In the genomic region with DNA sequence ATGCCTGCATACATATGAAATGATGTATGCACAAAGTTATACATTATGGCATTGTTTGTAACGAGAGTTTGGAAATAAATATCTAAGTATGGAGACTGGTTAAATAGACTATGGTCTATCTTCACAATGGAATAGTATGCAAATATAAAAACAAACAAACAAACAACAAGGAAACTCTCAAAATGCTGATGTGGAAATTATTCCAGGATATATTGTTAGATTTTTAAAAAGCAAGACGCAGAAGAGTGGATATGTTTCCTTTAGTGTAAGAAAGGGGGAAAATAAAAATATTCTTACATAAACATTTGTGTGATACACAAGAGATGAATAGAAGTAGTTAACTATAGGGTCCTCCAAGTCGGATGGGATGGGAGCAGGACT, we compare ENCODE assay signal across 27 cellular contexts.
"Had no signal": no experiment of that assay in that cellular context is flagged by ENCODE, and none has a peak within 500 bp of the region (broad histone marks: within the 10 kb centered on the region; RNA-seq: fewer than 3 reads in every experiment).

No MANE protein-coding gene starts in this region.

- H3K4me3 ChIP-seq: neural progenitor cell, ovary, psoas muscle, right lobe of liver, sigmoid colon, suprapubic skin, testis, tibial artery, transverse colon, upper lobe of right lung, uterus had no signal

- H3K9me3 ChIP-seq: ovary, psoas muscle, right lobe of liver, sigmoid colon, suprapubic skin, testis, tibial artery, transverse colon, upper lobe of right lung, uterus had no signal

- H2AFZ ChIP-seq: neural progenitor cell, parathyroid adenoma had no signal

- H3K36me3 ChIP-seq: neural progenitor cell, ovary, right lobe of liver, sigmoid colon, suprapubic skin, tibial artery, transverse colon, upper lobe of right lung, uterus had no signal

- H3K27me3 ChIP-seq: neural progenitor cell, ovary, right lobe of liver, sigmoid colon, suprapubic skin, testis, tibial artery, transverse colon, upper lobe of right lung, uterus had no signal

- H3K4me1 ChIP-seq: neural progenitor cell, parathyroid adenoma, sigmoid colon, testis, tibial artery, transverse colon, upper lobe of right lung, uterus had no signal

- H3K79me2 ChIP-seq: parathyroid adenoma had no signal

- H3K4me2 ChIP-seq: neural progenitor cell had no signal

- FAIRE-seq: small intestine had no signal

- ATAC-seq: natural killer cell; right cardiac atrium; stimulated activated memory B cell treated with anti-CD40 and anti-IgM and Interleukin-4, amounts not matched to agents 10 μg/mL and 1 μg/mL and 100 μg/mL, for 72 hours; stimulated activated naive CD8-positive, alpha-beta T cell treated with anti-CD3 and anti-CD28 coated beads, Interleukin-15, amount 100 ng/mL, for 72 hours; stimulated activated naive CD8-positive, alpha-beta T cell treated with anti-CD3 and anti-CD28 coated beads, Interleukin-15, Interleukin-2, amounts not matched to agents 100 U/mL and 50 U/mL, for 24 hours; upper lobe of right lung had no signal

- H3K27ac ChIP-seq: neural progenitor cell, ovary, parathyroid adenoma, psoas muscle, sigmoid colon, suprapubic skin, testis, tibial artery, transverse colon, upper lobe of right lung, uterus had no signal

- H3K9ac ChIP-seq: neural progenitor cell, parathyroid adenoma had no signal

- DNase-seq: natural killer cell; occipital lobe; ovary; posterior cingulate gyrus; psoas muscle; right cardiac atrium; sigmoid colon; small intestine; stimulated activated CD4-positive, alpha-beta T cell treated with anti-CD3 and anti-CD28 coated beads, Interleukin-12 subunit alpha, Interleukin-12 subunit beta, amount 100 ng/mL, for 4 hours; stimulated activated CD4-positive, alpha-beta T cell treated with anti-CD3 and anti-CD28 coated beads, Interleukin-1b, Interleukin-23, amount 100 ng/mL, for 48 hours; stimulated activated CD4-positive, alpha-beta T cell treated with anti-CD3 and anti-CD28 coated beads, Interleukin-4, amount 100 ng/mL, for 1 hour; stimulated activated CD4-positive, alpha-beta T cell treated with anti-CD3 and anti-CD28 coated beads, Interleukin-4, amount 100 ng/mL, for 4 hours; stimulated activated CD8-positive, alpha-beta memory T cell treated with anti-CD3 and anti-CD28 coated beads, Interleukin-4, amount 100 ng/mL, for 48 hours; stimulated activated naive CD4-positive, alpha-beta T cell; stimulated activated naive CD8-positive, alpha-beta T cell treated with anti-CD3 and anti-CD28 coated beads, Interleukin-15, amount 100 ng/mL, for 72 hours; stimulated activated naive CD8-positive, alpha-beta T cell treated with anti-CD3 and anti-CD28 coated beads, Interleukin-15, Interleukin-2, amounts not matched to agents 100 U/mL and 50 U/mL, for 24 hours; substantia nigra; testis; tibial artery; transverse colon; uterus had no signal
